30 cellular contexts compared by ENCODE assay signal in genomic region chr13:87684850-87685735, GRCh38. TPM values are rescaled to one million over a fixed set of nuclear protein-coding genes. Genes with fewer than 3 reads are reported as not detected.
DNase-seq lines count a peak whose midpoint lies in the region; ATAC-seq, FAIRE-seq and TF ChIP-seq lines count a peak whose summit lies in the region.
"Had no signal": no experiment of that assay in that cellular context is flagged by ENCODE, and none has a peak within 500 bp of the region (broad histone marks: within the 10 kb centered on the region; RNA-seq: fewer than 3 reads in every experiment).

No MANE protein-coding gene starts in this region.

- no peaks in the 10 kb centered on the region for H3K79me2 ChIP-seq in HCT116 (ENCODE audit: insufficient read depth, low read length)

- H3K36me3 ChIP-seq in HCT116 (ENCODE audit: control insufficient read depth in 1 of 2, insufficient read depth in 2 of 2, low read length in 2 of 2) (no peaks in the 10 kb centered on the region), kidney (ENCODE audit: control insufficient read depth in 1 of 2, insufficient read depth in 2 of 2, low read length in 2 of 2) (no peaks in the 10 kb centered on the region)
- H3K36me3 ChIP-seq: left ventricle myocardium inferior, sigmoid colon, upper lobe of left lung had no signal

- DNase-seq in Daoy (ENCODE audit: low read depth) (peak; percentile 11), HCT116 (ENCODE audit: low read depth, low spot score) (no peak), amniotic epithelial cell (ENCODE audit: low read depth) (peak; percentile 18), kidney (no peak), NCI-H446 treated with DMSO at 0.1 percent for 48 hours (lab: John Stamatoyannopoulos, UW) (no peak), NCI-H510A (lab: John Stamatoyannopoulos, UW) (no peak), NCI-H1048 (lab: John Stamatoyannopoulos, UW) (no peak)
- DNase-seq: activated CD4-positive, alpha-beta T cell treated with anti-CD3 and anti-CD28 coated beads, Interleukin-2, amount 50 U/mL, for 4 hours; activated CD8-positive, alpha-beta memory T cell treated with anti-CD3 and anti-CD28 coated beads, Interleukin-2, amount 50 U/mL, for 4 hours; activated naive CD8-positive, alpha-beta T cell treated with anti-CD3 and anti-CD28 coated beads for 36 hours; body of pancreas; CD4-positive, alpha-beta T cell; DMS153; effector CD4-positive, alpha-beta T cell; foreskin fibroblast; left ventricle myocardium inferior; NCI-H1694; NCI-H2171 treated with DMSO at 0.1 percent for 48 hours; NCI-H774; sigmoid colon; stimulated activated CD8-positive, alpha-beta memory T cell treated with anti-CD3 and anti-CD28 coated beads, Interleukin-4, amount 100 ng/mL, for 48 hours; T-helper 9 cell; upper lobe of left lung had no signal

- TF ChIP-seq POLR2A in HCT116 (IDR thresholded peaks at IDR 0.05; ENCODE audit: borderline replicate concordance, extremely low read depth, insufficient read depth, insufficient read length) = no peak

- RAD21 ChIA-PET in HCT116 (lab: Charles Lee; ENCODE audit: low non-redundant PET in 1 of 2, low total read pairs in 2 of 2, uncharacterized antibody in 2 of 2, unreplicated experiment in 2 of 2) = no interaction called here

- 0 out of 4 replicates have a peak, but pooled peaks cover 0 to 3% of the 10 kb centered on the region in 2 experiments for H3K4me1 ChIP-seq in HCT116 (ENCODE audit: control insufficient read depth in 1 of 2, insufficient read depth in 2 of 2, low read length in 2 of 2)
- no peaks in the 10 kb centered on the region for H3K4me1 ChIP-seq in kidney (ENCODE audit: control insufficient read depth in 1 of 2, insufficient read depth in 1 of 2, low read depth in 1 of 2, low read length in 2 of 2)
- H3K4me1 ChIP-seq: body of pancreas, left ventricle myocardium inferior, sigmoid colon, upper lobe of left lung had no signal

- intact Hi-C loops in HCT116 (cut with micrococcal nuclease) = no loop called here
- intact Hi-C loops in kidney (cut with DNase I) = no loop called here

- no peaks in the 10 kb centered on the region for H4K20me1 ChIP-seq in HCT116 (ENCODE audit: insufficient read depth)

- no TSS peak for BruUV-seq in HCT116 (replicated peaks; lab: Mats Ljungman, UMichigan)

- no peaks in the 10 kb centered on the region for H3K27me3 ChIP-seq in HCT116 (ENCODE audit: insufficient read depth, low read length)
- H3K27me3 ChIP-seq: body of pancreas, sigmoid colon, upper lobe of left lung had no signal

- peak; percentile 51 for FAIRE-seq in kidney (lab: Jason Lieb, UNC)
- FAIRE-seq: GM18507, K562 had no signal

- TF ChIP-seq RAD21 in HCT116 (IDR thresholded peaks at IDR 0.05; ENCODE audit: low read depth) = no peak

- peak overlapping the region; percentile 48 for H2AFZ ChIP-seq in HCT116 (ENCODE audit: low read depth, low read length, poor library complexity, severe bottlenecking)

- no peaks in the 10 kb centered on the region for H3K9me2 ChIP-seq in HCT116 (ENCODE audit: insufficient read depth)

- peak overlapping the region; percentile 26; the same call in 1 of the 2 replicates for H3K4me2 ChIP-seq in HCT116 (ENCODE audit: low read length)

- no peak overlapping the region for H3K27ac ChIP-seq in HCT116 (ENCODE audit: low read depth, low read length)
- H3K27ac ChIP-seq in kidney (ENCODE audit: low read depth in 2 of 2, low read length in 2 of 2) = no peak overlapping the region
- H3K27ac ChIP-seq: body of pancreas, left ventricle myocardium inferior, sigmoid colon, upper lobe of left lung had no signal

- CTCF ChIA-PET in HCT116 (lab: Charles Lee) = no interaction called here

- H3K9me3 ChIP-seq in HCT116 (ENCODE audit: control insufficient read depth in 1 of 2, insufficient read depth in 1 of 2, low read depth in 1 of 2, low read length in 2 of 2) (no peaks in the 10 kb centered on the region), kidney (ENCODE audit: control insufficient read depth in 1 of 2, low read length in 2 of 2) (no peaks in the 10 kb centered on the region)
- H3K9me3 ChIP-seq: body of pancreas, left ventricle myocardium inferior, sigmoid colon, upper lobe of left lung had no signal

- ATAC-seq in HCT116 = 0 out of 2 replicates have a peak, but pooled peaks have one; percentile 40
- ATAC-seq in HG03139 (IDR thresholded peaks at IDR 0.05; ENCODE audit: unreplicated experiment) = no peak
- ATAC-seq: activated T-helper 17 cell treated with anti-CD3 and anti-CD28 coated beads, Interleukin-2, amount 50 U/mL, for 72 hours; body of pancreas; K562; WTC11 had no signal

- TF ChIP-seq CTCF in HCT116 (IDR thresholded peaks at IDR 0.05 in 2 of 3, conservative IDR thresholded peaks at IDR 0.05 in 1 of 3; ENCODE audit: borderline replicate concordance in 1 of 3, insufficient read depth in 1 of 3, low read depth in 2 of 3, low read length in 2 of 3) (no peak), kidney (IDR thresholded peaks at IDR 0.05; ENCODE audit: borderline replicate concordance, extremely low read depth, insufficient read depth) (no peak)

- POLR2A ChIA-PET in HCT116 (lab: Charles Lee) = no interaction called here

- no peak overlapping the region for H3K4me3 ChIP-seq in HCT116 (replicated peaks in 1 of 2; ENCODE audit: low read depth in 1 of 2, low read length in 2 of 2)
- no peak overlapping the region for H3K4me3 ChIP-seq in kidney (ENCODE audit: low read length in 2 of 2)
- H3K4me3 ChIP-seq: body of pancreas, K562, left ventricle myocardium inferior, sigmoid colon, upper lobe of left lung had no signal

- H3K9ac ChIP-seq in HCT116 (ENCODE audit: low read length) = no peak overlapping the region
- H3K9ac ChIP-seq in kidney (ENCODE audit: low read length in 2 of 2) = no peak overlapping the region

TF ChIP-seq in HCT116, 20 proteins besides CTCF, POLR2A, EP300 and RAD21:
- TF ChIP-seq EZH2 (IDR thresholded peaks at IDR 0.05) = no peak
- TF ChIP-seq ATF3 (IDR thresholded peaks at IDR 0.05) = no peak
- no peak for TF ChIP-seq SIN3A (IDR thresholded peaks at IDR 0.05; ENCODE audit: low read depth)
- TF ChIP-seq JUND (IDR thresholded peaks at IDR 0.05) = no peak
- no peak for TF ChIP-seq EZH2phosphoT487 (IDR thresholded peaks at IDR 0.05; ENCODE audit: borderline replicate concordance)
- no peak for TF ChIP-seq ZNF274 (IDR thresholded peaks at IDR 0.05; ENCODE audit: low read depth, low read length)
- no peak for TF ChIP-seq CEBPB (IDR thresholded peaks at IDR 0.05; ENCODE audit: low read depth)
- TF ChIP-seq EGR1 (IDR thresholded peaks at IDR 0.05; ENCODE audit: low read depth) = no peak
- TF ChIP-seq ELF1 (IDR thresholded peaks at IDR 0.05; ENCODE audit: borderline replicate concordance, low read depth) = no peak
- TF ChIP-seq SRF (IDR thresholded peaks at IDR 0.05; ENCODE audit: low read depth) = no peak
- no peak for TF ChIP-seq FOSL1 (IDR thresholded peaks at IDR 0.05; ENCODE audit: low read depth)
- TF ChIP-seq YY1 (IDR thresholded peaks at IDR 0.05; ENCODE audit: extremely low read depth, insufficient replicate concordance, low read depth, low read length) = no peak
- TF ChIP-seq SP1 (IDR thresholded peaks at IDR 0.05; ENCODE audit: low read depth) = no peak
- TF ChIP-seq TCF7L2 (IDR thresholded peaks at IDR 0.05; ENCODE audit: borderline replicate concordance, extremely low read depth, insufficient read depth, insufficient read length) = no peak
TF ChIP-seq in HCT116: peak in this region for 0.

RNA-seq across cellular contexts. Expression of gene SLITRK5, which starts 13.9 kb away (rescaled TPM):
- total RNA-seq in Daoy (2014; rRNA removed; shearing (Covaris generic)) = under 0.01 TPM in 1 of 2 replicates, not detected in the other
- total RNA-seq in HCT116 (2021; ENCODE audit: unreplicated experiment) = not detected
- polyA plus RNA-seq in HCT116 (2012) = not detected in 2 replicates
- 0.09 TPM for total RNA-seq in kidney
- polyA plus RNA-seq in kidney (ENCODE audit: insufficient read depth, low read depth, low replicate concordance) = not detected
- total RNA-seq: activated naive CD8-positive, alpha-beta T cell treated with anti-CD3 and anti-CD28 coated beads for 36 hours; activated T-helper 17 cell treated with anti-CD3 and anti-CD28 coated beads, Interleukin-2, amount 50 U/mL, for 72 hours; epithelial cell of proximal tubule; HT-29; K562 had no signal

Comparison
In these comparisons a context has a peak if more than half of its experiments do, and no peak if none do; other contexts are left out.
1. DNase-seq: peak in Daoy (single experiment) and amniotic epithelial cell (single experiment); none in HCT116 (single experiment), kidney (single experiment), NCI-H446 treated with DMSO at 0.1 percent for 48 hours (single experiment), NCI-H510A (single experiment) and NCI-H1048 (single experiment).